14 cellular contexts compared by ENCODE assay signal in genomic region chr12:39404000-39404399, GRCh38. TPM values are rescaled to one million over a fixed set of nuclear protein-coding genes. Genes with fewer than 3 reads are reported as not detected.
A peak's percentile ranks its signal among the peaks of the same experiment; 100 is the strongest.
DNase-seq lines count a peak whose midpoint lies in the region; ATAC-seq and TF ChIP-seq lines count a peak whose summit lies in the region.
"Had no signal": no experiment of that assay in that cellular context is flagged by ENCODE, and none has a peak within 500 bp of the region (broad histone marks: within the 10 kb centered on the region; RNA-seq: fewer than 3 reads in every experiment).

No MANE protein-coding gene starts in this region.

- H3K27me3 Mint-ChIP-seq in H9 (ENCODE audit: low read depth), result no peaks in the 10 kb centered on the region
- H3K27me3 Mint-ChIP-seq in WTC11 (ENCODE audit: low read depth), result no peaks in the 10 kb centered on the region
- H3K27me3 Mint-ChIP-seq: CD4-positive, alpha-beta memory T cell had no signal

- no peak overlapping the region for H4K8ac ChIP-seq in H9 (replicated peaks; ENCODE audit: insufficient read length, low read depth, low read length)

- no peak overlapping the region for H2BK20ac ChIP-seq in H9 (ENCODE audit: low read depth, low read length, poor library complexity, severe bottlenecking)

- no CpG with 5 or more reads among the region's 1 CpG for WGBS in H9 (ENCODE audit: extremely low coverage, insufficient read length, low lambda C conversion rate)
- WGBS in body of pancreas, 2 donors, result 91 to 100% methylated on average over 1 of the region's 1 CpG

- H3K27me3 ChIP-seq in H9 (ENCODE audit: insufficient read depth, low read length) (no peaks in the 10 kb centered on the region), foreskin keratinocyte (no peaks in the 10 kb centered on the region), body of pancreas (no peaks in the 10 kb centered on the region)

- H3K18ac ChIP-seq in H9 (ENCODE audit: insufficient read length, low read depth, low read length), result no peak overlapping the region

- H3K4me1 Mint-ChIP-seq in H9 (peaks cover 18 to 27% of the 10 kb centered on the region in 2 experiments), WTC11 (peaks cover 46% of the 10 kb centered on the region)

- H4K5ac ChIP-seq in H9 (ENCODE audit: insufficient read length, low read depth, low read length), result no peak overlapping the region

- no peaks in the 10 kb centered on the region for H3K23me2 ChIP-seq in H9 (ENCODE audit: insufficient read length, low read depth, low read length, poor library complexity, severe bottlenecking)

- peaks cover 0 to 4% (median 2%) of the 10 kb centered on the region in 3 experiments; a peak in 2 of 7 replicates for H3K36me3 Mint-ChIP-seq in H9 (ENCODE audit: insufficient read depth in 1 of 3, low read depth in 3 of 3)
- no peaks in the 10 kb centered on the region; the same call in 1 of the 2 replicates for H3K36me3 Mint-ChIP-seq in WTC11

- no peak for DNase-seq in H9
- DNase-seq in WTC11 (ENCODE audit: low spot score), result no peak
- DNase-seq in foreskin keratinocyte, result peak in 1 of 2 donors; percentile 32
- no peak for DNase-seq in body of pancreas
- DNase-seq: C1 segment of cervical spinal cord; Calu3; CD4-positive, alpha-beta memory T cell; COR-L47; DND-41; HFFc6 had no signal

- H3K56ac ChIP-seq in H9 (ENCODE audit: insufficient read length, low read depth, low read length), result no peak overlapping the region

- no peak overlapping the region for H2BK5ac ChIP-seq in H9 (ENCODE audit: insufficient read length, low read length)

- no peak overlapping the region for H3K4me3 ChIP-seq in body of pancreas
- H3K4me3 ChIP-seq: GM23338, HAP-1 had no signal

- H2BK12ac ChIP-seq in H9 (ENCODE audit: insufficient read length, low read depth, low read length), result peak overlapping the region; percentile 78

- H4K91ac ChIP-seq in H9 (ENCODE audit: insufficient read length, low read depth, low read length), result no peak overlapping the region

- CTCF ChIA-PET in WTC11 (lab: Charles Lee), result interaction anchor here (0.6 to 1.6 kb wide), 3 partner anchors 10 to 40 kb away, joined by 3 to 5 read pairs (median 4); no protein-coding TSS in a partner anchor

- no peak overlapping the region for H3K23ac ChIP-seq in H9 (ENCODE audit: insufficient read length, low read depth, low read length)

- H3K4me3 Mint-ChIP-seq in H9 (no peak overlapping the region), WTC11 (no peak overlapping the region)
- H3K4me3 Mint-ChIP-seq: CD4-positive, alpha-beta memory T cell; GM23338; HFFc6 had no signal

- no peaks in the 10 kb centered on the region for H3K36me3 ChIP-seq in body of pancreas (replicated peaks in 1 of 2; ENCODE audit: insufficient read depth in 1 of 2, low read depth in 2 of 2)
- H3K36me3 ChIP-seq: HAP-1 had no signal

- no peaks in the 10 kb centered on the region for H4K20me1 ChIP-seq in H9 (ENCODE audit: control insufficient read depth, insufficient read depth, insufficient read length)

- TF ChIP-seq POLR2A in GM18505 (IDR thresholded peaks at IDR 0.05; ENCODE audit: borderline replicate concordance, extremely low read depth, insufficient read depth, insufficient read length), result no peak
- TF ChIP-seq POLR2A in body of pancreas (IDR thresholded peaks at IDR 0.05), result no peak

- H3K27ac ChIP-seq in H9 (ENCODE audit: insufficient read length, low read depth, low read length) (no peak overlapping the region), foreskin keratinocyte (no peak overlapping the region), body of pancreas (no peak overlapping the region)

- no peak overlapping the region for H3T11ph ChIP-seq in H9 (ENCODE audit: low read length)

- intact Hi-C loops in body of pancreas (cut with DNase I), result no loop called here

- no peak overlapping the region for H2BK120ac ChIP-seq in H9 (ENCODE audit: low read depth, low read length, poor library complexity, severe bottlenecking)

- peaks cover 4% of the 10 kb centered on the region; the same call in 1 of the 2 replicates for H3K4me1 ChIP-seq in H9 (ENCODE audit: insufficient read depth, low read length)
- H3K4me1 ChIP-seq in foreskin keratinocyte, result peaks cover 10% of the 10 kb centered on the region
- H3K4me1 ChIP-seq in body of pancreas, result peaks cover 6% of the 10 kb centered on the region
- H3K4me1 ChIP-seq: HAP-1 had no signal

- POLR2A ChIA-PET in WTC11 (lab: Charles Lee), result no interaction called here

- H3K4ac ChIP-seq in H9 (ENCODE audit: low read depth, low read length), result no peak overlapping the region

- H3K79me2 ChIP-seq in H9 (ENCODE audit: insufficient read depth, low read length), result 0 out of 2 replicates have a peak, but pooled peaks cover 2% of the 10 kb centered on the region

- H3K9me3 ChIP-seq in H9 (ENCODE audit: control insufficient read depth, low read depth, low read length) (no peaks in the 10 kb centered on the region), body of pancreas (no peaks in the 10 kb centered on the region)
- H3K9me3 ChIP-seq: HAP-1 had no signal

- H3K9ac ChIP-seq in H9 (ENCODE audit: extremely low read depth, insufficient read length, low read length), result no peak overlapping the region

- H2AFZ ChIP-seq in H9 (ENCODE audit: low read length), result no peak overlapping the region
- H2AFZ ChIP-seq: GM23338 had no signal

- H2AK5ac ChIP-seq in H9 (ENCODE audit: insufficient read length, low read length), result no peak overlapping the region

- H3K4me2 ChIP-seq in H9 (ENCODE audit: insufficient read depth, insufficient read length, low read length), result no peak overlapping the region
- H3K4me2 ChIP-seq: GM23338 had no signal

- no peak overlapping the region for H3K14ac ChIP-seq in H9 (ENCODE audit: insufficient read depth, low read length)

- TF ChIP-seq CTCF in H9 (conservative IDR thresholded peaks at IDR 0.05) (no peak), WTC11 (IDR thresholded peaks at IDR 0.05) (no peak), foreskin keratinocyte (conservative IDR thresholded peaks at IDR 0.05) (no peak), body of pancreas (IDR thresholded peaks at IDR 0.05) (no peak)

- H2BK15ac ChIP-seq in H9 (ENCODE audit: low read depth, low read length), result no peak overlapping the region

- no peak overlapping the region for H3K27ac Mint-ChIP-seq in H9
- no peak overlapping the region for H3K27ac Mint-ChIP-seq in WTC11
- H3K27ac Mint-ChIP-seq: CD4-positive, alpha-beta memory T cell; GM23338; HFFc6 had no signal

- H3K79me1 ChIP-seq in H9 (ENCODE audit: insufficient read depth, low read depth, low read length, poor library complexity, severe bottlenecking), result no peaks in the 10 kb centered on the region

- no peak for ATAC-seq in WTC11
- ATAC-seq in foreskin keratinocyte, result peak; percentile 65
- ATAC-seq in GM18505 (IDR thresholded peaks at IDR 0.05; ENCODE audit: unreplicated experiment), result no peak
- ATAC-seq in HG03342 (IDR thresholded peaks at IDR 0.05; ENCODE audit: unreplicated experiment), result no peak
- ATAC-seq in body of pancreas, result no peak
- ATAC-seq: GM23338 had no signal

- H3K9me3 Mint-ChIP-seq in H9 (no peaks in the 10 kb centered on the region; a peak in 1 of 5 replicates), WTC11 (no peaks in the 10 kb centered on the region)
- H3K9me3 Mint-ChIP-seq: CD4-positive, alpha-beta memory T cell; GM23338 had no signal

TF ChIP-seq in WTC11, 78 proteins besides CTCF, POLR2A, EP300 and RAD21:
- TF ChIP-seq ATF2 (CRISPR knock-in tag; IDR thresholded peaks at IDR 0.05; ENCODE audit: borderline replicate concordance, low read depth), result no peak
- TF ChIP-seq TEAD1 (CRISPR knock-in tag; IDR thresholded peaks at IDR 0.05), result no peak
- TF ChIP-seq ZNF121 (CRISPR knock-in tag; IDR thresholded peaks at IDR 0.05), result peak; percentile 91
- no peak for TF ChIP-seq NFE2L1 (CRISPR knock-in tag; IDR thresholded peaks at IDR 0.05)
- no peak for TF ChIP-seq IRF2 (CRISPR knock-in tag; IDR thresholded peaks at IDR 0.05; ENCODE audit: borderline replicate concordance, low read depth)
- no peak for TF ChIP-seq USF2 (CRISPR knock-in tag; IDR thresholded peaks at IDR 0.05)
- no peak for TF ChIP-seq NR2C2 (CRISPR knock-in tag; IDR thresholded peaks at IDR 0.05)
TF ChIP-seq in WTC11: peak in this region for 1.

RNA-seq across cellular contexts. Expression of gene KIF21A, which starts 38.9 kb away (rescaled TPM):
- total RNA-seq in H9 (2021), result 17.2 and 17.4 TPM in 2 replicates
- 24.5 to 34.7 TPM (median 26.4 TPM) in 3 replicates for total RNA-seq in WTC11 (2021)
- total RNA-seq in foreskin keratinocyte, result 25.3 and 26.4 TPM in 2 replicates
- polyA plus RNA-seq in foreskin keratinocyte, result 4.1 and 5.8 TPM in 2 replicates
- total RNA-seq in body of pancreas, result 10 to 100 TPM; 19.5 to 49.1 TPM
